In genomic region chr4:54658321-54659093, GRCh38 we compare ENCODE assay signal across 8 cellular contexts.
DNase-seq lines count a peak whose midpoint lies in the region; ATAC-seq and TF ChIP-seq lines count a peak whose summit lies in the region.

No MANE protein-coding gene starts in this region.

- H3K4me3 ChIP-seq in astrocyte of the cerebellum (ENCODE audit: low read depth, low read length), result peak overlapping the region; percentile 75
- H3K4me3 ChIP-seq in iPS-11a (ENCODE audit: low read depth, low read length), result peak overlapping the region; percentile 64

- in situ Hi-C loops in astrocyte of the cerebellum (cut with HindIII; ENCODE audit: low sequenced_read_pairs), result no loop called here

- TF ChIP-seq CTCF in astrocyte of the cerebellum (IDR thresholded peaks at IDR 0.05; ENCODE audit: low read depth, low read length, missing control alignments), result peak; percentile 20

- peak; percentile 49 for ATAC-seq in HG03175 (IDR thresholded peaks at IDR 0.05; ENCODE audit: unreplicated experiment)

- DNase-seq in NCI-H82 (lab: John Stamatoyannopoulos, UW), result peak; percentile 26
- no peak for DNase-seq in NCI-H82 treated with DMSO at 0.1 percent for 48 hours (lab: John Stamatoyannopoulos, UW; ENCODE audit: unreplicated experiment)
- peak; percentile 47 for DNase-seq in RPMI8226
- peak; percentile 8 for DNase-seq in astrocyte of the cerebellum (ENCODE audit: low read depth)
- DNase-seq in putamen (ENCODE audit: low spot score), result peak; percentile 58
- no peak for DNase-seq in cerebellar cortex (ENCODE audit: low spot score)

Comparison
In these comparisons a context has a peak if more than half of its experiments do, and no peak if none do; other contexts are left out.
1. DNase-seq: peak in NCI-H82 (single experiment), RPMI8226 (single experiment), astrocyte of the cerebellum (single experiment) and putamen (single experiment); none in NCI-H82 treated with DMSO at 0.1 percent for 48 hours (single experiment) and cerebellar cortex (single experiment).